Comparison of ENCODE assay signal across 25 cellular contexts in genomic region chr10:12061124-12061523, GRCh38.
"Had no signal": no experiment of that assay in that cellular context is flagged by ENCODE, and none has a peak within 500 bp of the region (broad histone marks: within the 10 kb centered on the region; RNA-seq: fewer than 3 reads in every experiment).

No MANE protein-coding gene starts in this region.

- H3K4me3 ChIP-seq: adrenal gland, coronary artery, dorsolateral prefrontal cortex had no signal

- H3K4me1 ChIP-seq: adrenal gland had no signal

- H3K27me3 ChIP-seq: adrenal gland, brain microvascular endothelial cell, dorsolateral prefrontal cortex had no signal

- H3K27ac ChIP-seq: adrenal gland, brain microvascular endothelial cell, coronary artery, dorsolateral prefrontal cortex, WERI-Rb-1 had no signal

- DNase-seq: activated B cell treated with CpG ODN at 0.5 μM for 24 hours; activated CD4-positive, alpha-beta T cell treated with anti-CD3 and anti-CD28 coated beads for 48 hours; activated CD4-positive, alpha-beta T cell treated with anti-CD3 and anti-CD28 coated beads, Interleukin-2, amount 50 U/mL, for 1 hour; activated CD4-positive, alpha-beta T cell treated with anti-CD3 and anti-CD28 coated beads, Interleukin-2, amount 50 U/mL, for 48 hours; activated CD8-positive, alpha-beta memory T cell treated with anti-CD3 and anti-CD28 coated beads for 24 hours; activated CD8-positive, alpha-beta T cell treated with anti-CD3 and anti-CD28 coated beads for 36 hours; activated effector memory CD4-positive, alpha-beta T cell treated with anti-CD3 and anti-CD28 coated beads, Interleukin-2, amount 50 U/mL, for 16 hours; activated naive CD4-positive, alpha-beta T cell treated with anti-CD3 and anti-CD28 coated beads for 36 hours; activated naive CD8-positive, alpha-beta T cell treated with anti-CD3 and anti-CD28 coated beads for 36 hours; activated naive CD8-positive, alpha-beta T cell treated with anti-CD3 and anti-CD28 coated beads, Interleukin-2, amount 50 U/mL, for 24 hours; activated T-cell treated with anti-CD3 and anti-CD28 coated beads, Interleukin-2, amount 50 U/mL, for 4 hours; adrenal gland; anterior cingulate cortex; brain microvascular endothelial cell; dorsolateral prefrontal cortex; effector memory CD4-positive, alpha-beta T cell; endodermal cell; foreskin fibroblast; head of caudate nucleus; T-helper 17 cell; T1000; WERI-Rb-1 had no signal

- H3K36me3 ChIP-seq: adrenal gland, brain microvascular endothelial cell, WERI-Rb-1 had no signal

- ATAC-seq: activated CD4-positive, CD25-positive, alpha-beta regulatory T cell treated with anti-CD3 and anti-CD28 coated beads, Interleukin-2, amount 50 U/mL, for 24 hours; activated CD8-positive, alpha-beta T cell treated with anti-CD3 and anti-CD28 coated beads for 36 hours; activated naive CD8-positive, alpha-beta T cell treated with anti-CD3 and anti-CD28 coated beads, Interleukin-2, amount 50 U/mL, for 24 hours; activated T-cell treated with anti-CD3 and anti-CD28 coated beads, Interleukin-2, amount 50 U/mL, for 4 hours; esophagus mucosa; T-helper 17 cell had no signal

- H3K9me3 ChIP-seq: adrenal gland had no signal
